Comparison of ENCODE assay signal across 19 cellular contexts in genomic region chr20:57792386-57793095, GRCh38.
A peak's percentile ranks its signal among the peaks of the same experiment; 100 is the strongest.
DNase-seq lines count a peak whose midpoint lies in the region; ATAC-seq and TF ChIP-seq lines count a peak whose summit lies in the region.
"Had no signal": no experiment of that assay in that cellular context is flagged by ENCODE, and none has a peak within 500 bp of the region (broad histone marks: within the 10 kb centered on the region; RNA-seq: fewer than 3 reads in every experiment).

No MANE protein-coding gene starts in this region.

- no peaks in the 10 kb centered on the region for H3K27me3 ChIP-seq in RWPE2 (ENCODE audit: insufficient read depth, poor library complexity, severe bottlenecking)
- H3K27me3 ChIP-seq: ascending aorta, colonic mucosa, sigmoid colon had no signal

- no peaks in the 10 kb centered on the region for H3K27me3 Mint-ChIP-seq in endothelial cell (ENCODE audit: unreplicated experiment)
- H3K27me3 Mint-ChIP-seq in nephron progenitor cell (ENCODE audit: low read depth, poor library complexity): peaks cover 2% of the 10 kb centered on the region

- H3K4me3 ChIP-seq in RWPE2 (ENCODE audit: severe bottlenecking) (no peak overlapping the region), foreskin fibroblast (ENCODE audit: low read depth in 1 of 2, low read length in 2 of 2) (no peak overlapping the region)
- H3K4me3 ChIP-seq: ascending aorta, colonic mucosa, sigmoid colon had no signal

- H3K4me1 Mint-ChIP-seq in endothelial cell (ENCODE audit: unreplicated experiment) (peaks cover 30% of the 10 kb centered on the region), nephron progenitor cell (peaks cover 52% of the 10 kb centered on the region)

- ATAC-seq in RWPE2 (ENCODE audit: low read depth) (peak; percentile 53), HG02678 (IDR thresholded peaks at IDR 0.05; ENCODE audit: unreplicated experiment) (no peak)
- ATAC-seq: CD8-positive, alpha-beta T cell; foreskin keratinocyte had no signal

- H3K36me3 Mint-ChIP-seq in endothelial cell (ENCODE audit: low read depth, unreplicated experiment) (no peaks in the 10 kb centered on the region), nephron progenitor cell (ENCODE audit: low read depth) (no peaks in the 10 kb centered on the region)
- H3K36me3 Mint-ChIP-seq: CD8-positive, alpha-beta T cell had no signal

- DNase-seq in ELR (ENCODE audit: low read depth): peak; percentile 12
- DNase-seq in RWPE2 (ENCODE audit: low spot score): peak; percentile 77
- no peak for DNase-seq in endothelial cell (ENCODE audit: low spot score)
- no peak for DNase-seq in nephron progenitor cell
- no peak for DNase-seq in foreskin fibroblast
- no peak for DNase-seq in Kasumi-1 (lab: John Stamatoyannopoulos, UW)
- no peak for DNase-seq in NCI-H345 treated with DMSO at 0.1 percent for 48 hours (lab: John Stamatoyannopoulos, UW; ENCODE audit: unreplicated experiment)
- DNase-seq: activated naive CD4-positive, alpha-beta T cell treated with anti-CD3 and anti-CD28 coated beads for 36 hours; activated T-cell treated with anti-CD3 and anti-CD28 coated beads for 4 hours; CD8-positive, alpha-beta T cell; colonic mucosa; foreskin keratinocyte; H7; kidney glomerular epithelial cell; NCI-H2029; NCI-H510A treated with DMSO at 0.1 percent for 48 hours; sigmoid colon had no signal

- H3K27ac ChIP-seq in RWPE2 (ENCODE audit: poor library complexity, severe bottlenecking): no peak overlapping the region
- H3K27ac ChIP-seq: ascending aorta, colonic mucosa, foreskin keratinocyte, sigmoid colon had no signal

- H3K36me3 ChIP-seq in RWPE2 (ENCODE audit: low read depth): no peaks in the 10 kb centered on the region
- H3K36me3 ChIP-seq: ascending aorta, colonic mucosa, sigmoid colon had no signal

- H3K27ac Mint-ChIP-seq in endothelial cell (ENCODE audit: unreplicated experiment) (peak overlapping the region; percentile 10), nephron progenitor cell (peak overlapping the region; percentile 21)
- H3K27ac Mint-ChIP-seq: activated naive CD4-positive, alpha-beta T cell treated with anti-CD3 and anti-CD28 coated beads for 36 hours; CD8-positive, alpha-beta T cell had no signal

- no peaks in the 10 kb centered on the region for H3K9me3 Mint-ChIP-seq in endothelial cell (ENCODE audit: unreplicated experiment)
- H3K9me3 Mint-ChIP-seq in nephron progenitor cell: no peaks in the 10 kb centered on the region
- H3K9me3 Mint-ChIP-seq: CD8-positive, alpha-beta T cell had no signal

- H3K4me3 Mint-ChIP-seq in endothelial cell (ENCODE audit: unreplicated experiment) (no peak overlapping the region), nephron progenitor cell (no peak overlapping the region)
- H3K4me3 Mint-ChIP-seq: activated naive CD4-positive, alpha-beta T cell treated with anti-CD3 and anti-CD28 coated beads for 36 hours; CD8-positive, alpha-beta T cell had no signal

- H3K9me3 ChIP-seq in RWPE2 (ENCODE audit: severe bottlenecking): no peaks in the 10 kb centered on the region
- H3K9me3 ChIP-seq: ascending aorta, colonic mucosa, sigmoid colon had no signal

- no peaks in the 10 kb centered on the region for H3K4me1 ChIP-seq in RWPE2 (ENCODE audit: insufficient read depth, poor library complexity, severe bottlenecking)
- H3K4me1 ChIP-seq: ascending aorta, colonic mucosa, foreskin keratinocyte, sigmoid colon had no signal

- TF ChIP-seq CTCF in RWPE2 (IDR thresholded peaks at IDR 0.05; ENCODE audit: poor library complexity, severe bottlenecking) (no peak), endothelial cell (IDR thresholded peaks at IDR 0.05; ENCODE audit: unreplicated experiment) (no peak), nephron progenitor cell (IDR thresholded peaks at IDR 0.05) (no peak), foreskin fibroblast (IDR thresholded peaks at IDR 0.05; ENCODE audit: low read depth, low read length) (no peak)

Comparison
In these comparisons a context has a peak if more than half of its experiments do, and no peak if none do; other contexts are left out.
1. DNase-seq: peak in ELR (single experiment) and RWPE2 (single experiment); none in endothelial cell (single experiment), nephron progenitor cell (single experiment), foreskin fibroblast (0 of 2), Kasumi-1 (0 of 2) and NCI-H345 treated with DMSO at 0.1 percent for 48 hours (single experiment).